In genomic region chr21:44497641-44498243, GRCh38 we compare ENCODE assay signal across 14 cellular contexts. TPM values are rescaled to one million over a fixed set of nuclear protein-coding genes. Genes with fewer than 3 reads are reported as not detected.
DNase-seq lines count a peak whose midpoint lies in the region; ATAC-seq and TF ChIP-seq lines count a peak whose summit lies in the region.
"Had no signal": no experiment of that assay in that cellular context is flagged by ENCODE, and none has a peak within 500 bp of the region (broad histone marks: within the 10 kb centered on the region; RNA-seq: fewer than 3 reads in every experiment).

No MANE protein-coding gene starts in this region.

- H3K27ac ChIP-seq in SK-N-MC (no peak overlapping the region), left lung (peak overlapping the region in 1 of 2 donors; percentile 42)
- H3K27ac ChIP-seq: PC-9 had no signal

- intact Hi-C loops in left lung (cut with DNase I) = loop anchor here in 1 of 2 donors (5.0 kb wide), 1 partner anchor 80 kb away; no protein-coding TSS in a partner anchor

- peak overlapping the region; percentile 18 for H3K9ac ChIP-seq in SK-N-MC (ENCODE audit: insufficient read length)

- DNase-seq in Ammon's horn (ENCODE audit: low spot score) = peak; percentile 50
- DNase-seq in NCI-H128 (lab: John Stamatoyannopoulos, UW; ENCODE audit: unreplicated experiment) = peak; percentile 35
- DNase-seq in SK-N-MC (ENCODE audit: low read depth, low spot score) = no peak
- peak in 1 of 2 donors; percentile 34 for DNase-seq in left lung
- no peak for DNase-seq in AML-193 (lab: John Stamatoyannopoulos, UW)
- no peak for DNase-seq in OCI-M1 (lab: John Stamatoyannopoulos, UW)
- no peak for DNase-seq in activated CD4-positive, alpha-beta T cell treated with anti-CD3 and anti-CD28 coated beads for 1 hour
- DNase-seq: activated naive CD8-positive, alpha-beta T cell treated with anti-CD3 and anti-CD28 coated beads, Interleukin-2, amount 50 U/mL, for 24 hours; dorsolateral prefrontal cortex; glutamatergic neuron; PC-9 had no signal

- no peaks in the 10 kb centered on the region for H3K4me1 ChIP-seq in left lung

- ATAC-seq in left lung = peak; percentile 37
- ATAC-seq in GM21529 (IDR thresholded peaks at IDR 0.05; ENCODE audit: unreplicated experiment) = no peak
- ATAC-seq: activated naive CD8-positive, alpha-beta T cell treated with anti-CD3 and anti-CD28 coated beads, Interleukin-2, amount 50 U/mL, for 24 hours had no signal

- no peak for TF ChIP-seq CTCF in left lung (IDR thresholded peaks at IDR 0.05)

- peaks cover 0 to 47% of the 10 kb centered on the region in 2 donors for H3K27me3 ChIP-seq in left lung

- no peaks in the 10 kb centered on the region for H3K36me3 ChIP-seq in SK-N-MC (ENCODE audit: insufficient read depth, low read length)
- H3K36me3 ChIP-seq in left lung = no peaks in the 10 kb centered on the region

- H3K9me3 ChIP-seq in SK-N-MC (ENCODE audit: low read depth, low read length) (no peaks in the 10 kb centered on the region), left lung (peaks cover 0 to 10% of the 10 kb centered on the region in 2 donors)

- no peak overlapping the region for H3K4me3 ChIP-seq in SK-N-MC
- H3K4me3 ChIP-seq in left lung = no peak overlapping the region
- H3K4me3 ChIP-seq: PC-9 had no signal

RNA-seq across cellular contexts. Expression of gene KRTAP10-1, which starts 42.3 kb away (rescaled TPM):
- total RNA-seq in left lung = not detected
- total RNA-seq: liver, omental fat pad, PC-9 had no signal

RNA-seq across cellular contexts. Expression of gene LRRC3, which starts 42.4 kb away (rescaled TPM):
- total RNA-seq in left lung = 1 to 10 TPM; 2.4 to 5.7 TPM

RNA-seq across cellular contexts. Expression of gene KRTAP10-2, which starts 53.6 kb away (rescaled TPM):
- under 1 TPM in 1 of 2 donors, not detected in 1; 0.24 TPM for total RNA-seq in left lung
- total RNA-seq: liver, omental fat pad, PC-9 had no signal

Comparison
In these comparisons a context has a peak if more than half of its experiments do, and no peak if none do; other contexts are left out.
1. DNase-seq: peak in Ammon's horn (single experiment) and NCI-H128 (single experiment); none in SK-N-MC (single experiment), AML-193 (0 of 2), OCI-M1 (single experiment) and activated CD4-positive, alpha-beta T cell treated with anti-CD3 and anti-CD28 coated beads for 1 hour (single experiment).